14 cellular contexts compared by ENCODE assay signal in genomic region chr1:4180066-4180735, GRCh38.
"Had no signal": no experiment of that assay in that cellular context is flagged by ENCODE, and none has a peak within 500 bp of the region (broad histone marks: within the 10 kb centered on the region; RNA-seq: fewer than 3 reads in every experiment).

No MANE protein-coding gene starts in this region.

- H3K9me3 ChIP-seq: ascending aorta, colonic mucosa, prostate gland, thoracic aorta, upper lobe of left lung had no signal

- ATAC-seq: left lobe of liver, right cardiac atrium had no signal

- H3K27ac Mint-ChIP-seq: activated T-helper 1 cell treated with anti-CD3 and anti-CD28 coated beads, Interleukin-12 subunit alpha, Interleukin-12 subunit beta, Interleukin-2, Interleukin-4 antibody, amounts not matched to agents 30 ng/mL and 10 ng/mL and 1 ng/mL, durations not matched to agents 14 hours and 24 hours and 36 hours; T-helper 2 cell treated with Interferon-gamma antibody and Interleukin-4, amounts not matched to agents 5 μg/mL and 100 μg/mL, for 36 hours had no signal

- H3K4me3 ChIP-seq: ascending aorta, colonic mucosa, prostate gland, SK-N-MC, thoracic aorta, upper lobe of left lung had no signal

- H3K9me3 Mint-ChIP-seq: activated T-helper 1 cell treated with anti-CD3 and anti-CD28 coated beads, Interleukin-12 subunit alpha, Interleukin-12 subunit beta, Interleukin-2, Interleukin-4 antibody, amounts not matched to agents 30 ng/mL and 10 ng/mL and 1 ng/mL, durations not matched to agents 14 hours and 24 hours and 36 hours; central memory CD8-positive, alpha-beta T cell; T-helper 2 cell treated with Interferon-gamma antibody and Interleukin-4, amounts not matched to agents 5 μg/mL and 100 μg/mL, for 36 hours had no signal

- DNase-seq: colonic mucosa; foreskin melanocyte; kidney; right cardiac atrium; stimulated activated CD4-positive, alpha-beta T cell treated with anti-CD3 and anti-CD28 coated beads, Interleukin-2, amount 100 ng/mL, for 48 hours; upper lobe of left lung had no signal

- H3K4me1 Mint-ChIP-seq: central memory CD8-positive, alpha-beta T cell had no signal

- H3K36me3 ChIP-seq: ascending aorta, colonic mucosa, prostate gland, thoracic aorta, upper lobe of left lung had no signal

- H3K4me3 Mint-ChIP-seq: activated T-helper 1 cell treated with anti-CD3 and anti-CD28 coated beads, Interleukin-12 subunit alpha, Interleukin-12 subunit beta, Interleukin-2, Interleukin-4 antibody, amounts not matched to agents 30 ng/mL and 10 ng/mL and 1 ng/mL, durations not matched to agents 14 hours and 24 hours and 36 hours; central memory CD8-positive, alpha-beta T cell; T-helper 2 cell treated with Interferon-gamma antibody and Interleukin-4, amounts not matched to agents 5 μg/mL and 100 μg/mL, for 36 hours had no signal

- H3K27me3 ChIP-seq: ascending aorta, colonic mucosa, upper lobe of left lung had no signal

- H3K27ac ChIP-seq: ascending aorta, colonic mucosa, prostate gland, SK-N-MC, thoracic aorta, upper lobe of left lung had no signal

- H3K4me1 ChIP-seq: ascending aorta, colonic mucosa, prostate gland, upper lobe of left lung had no signal
